33 cellular contexts compared by ENCODE assay signal in genomic region chr15:80745888-80746287, GRCh38. TPM values are rescaled to one million over a fixed set of nuclear protein-coding genes. Genes with fewer than 3 reads are reported as not detected.
"Had no signal": no experiment of that assay in that cellular context is flagged by ENCODE, and none has a peak within 500 bp of the region (broad histone marks: within the 10 kb centered on the region; RNA-seq: fewer than 3 reads in every experiment).

No MANE protein-coding gene starts in this region.

- H3K27ac Mint-ChIP-seq: activated CD4-positive, alpha-beta memory T cell treated with anti-CD3 and anti-CD28 coated beads for 36 hours; activated CD4-positive, alpha-beta T cell treated with anti-CD3 and anti-CD28 coated beads, Interleukin-2, amount 10 ng/mL, durations not matched to agents 7 days and 5 days; activated naive CD4-positive, alpha-beta T cell treated with anti-CD3 and anti-CD28 coated beads, Interleukin-2, amount 50 U/mL, for 72 hours; activated naive CD8-positive, alpha-beta T cell treated with anti-CD3 and anti-CD28 coated beads, Interleukin-2, amount 50 U/mL, for 24 hours; T-cell had no signal

- H3K27ac ChIP-seq: ascending aorta, body of pancreas, SK-N-MC, VCaP had no signal

- H3K9me3 Mint-ChIP-seq: activated CD4-positive, alpha-beta memory T cell treated with anti-CD3 and anti-CD28 coated beads for 36 hours; activated CD4-positive, alpha-beta T cell treated with anti-CD3 and anti-CD28 coated beads, Interleukin-2, amount 10 ng/mL, durations not matched to agents 7 days and 5 days; activated naive CD4-positive, alpha-beta T cell treated with anti-CD3 and anti-CD28 coated beads, Interleukin-2, amount 50 U/mL, for 72 hours had no signal

- H3K27me3 Mint-ChIP-seq: activated CD4-positive, alpha-beta memory T cell treated with anti-CD3 and anti-CD28 coated beads for 36 hours; activated CD4-positive, alpha-beta T cell treated with anti-CD3 and anti-CD28 coated beads, Interleukin-2, amount 10 ng/mL, durations not matched to agents 7 days and 5 days; activated naive CD8-positive, alpha-beta T cell treated with anti-CD3 and anti-CD28 coated beads, Interleukin-2, amount 50 U/mL, for 24 hours; central memory CD8-positive, alpha-beta T cell had no signal

- H3K4me3 Mint-ChIP-seq: activated CD4-positive, alpha-beta memory T cell treated with anti-CD3 and anti-CD28 coated beads for 36 hours; activated CD4-positive, alpha-beta T cell treated with anti-CD3 and anti-CD28 coated beads, Interleukin-2, amount 10 ng/mL, durations not matched to agents 7 days and 5 days; activated naive CD8-positive, alpha-beta T cell treated with anti-CD3 and anti-CD28 coated beads, Interleukin-2, amount 50 U/mL, for 24 hours; central memory CD8-positive, alpha-beta T cell; T-cell had no signal

- ATAC-seq: activated naive CD4-positive, alpha-beta T cell treated with anti-CD3 and anti-CD28 coated beads, Interleukin-2, amount 50 U/mL, for 72 hours; activated naive CD8-positive, alpha-beta T cell treated with anti-CD3 and anti-CD28 coated beads, Interleukin-2, amount 50 U/mL, for 24 hours; body of pancreas; Panc1; Right ventricle myocardium inferior; T-cell had no signal

- DNase-seq: activated CD4-positive, alpha-beta memory T cell treated with anti-CD3 and anti-CD28 coated beads for 36 hours; activated CD4-positive, alpha-beta T cell treated with anti-CD3 and anti-CD28 coated beads, Interleukin-2, amount 10 ng/mL, durations not matched to agents 7 days and 5 days; activated CD4-positive, CD25-positive, alpha-beta regulatory T cell; activated effector memory CD4-positive, alpha-beta T cell treated with anti-CD3 and anti-CD28 coated beads, Interleukin-2, amount 50 U/mL, for 16 hours; activated naive CD4-positive, alpha-beta T cell treated with Interleukin-2 at 50 U/mL for 16 hours; activated naive CD8-positive, alpha-beta T cell treated with anti-CD3 and anti-CD28 coated beads, Interleukin-2, amount 50 U/mL, for 24 hours; activated T-cell treated with anti-CD3 and anti-CD28 coated beads for 4 hours; amniotic stem cell; body of pancreas; MG63; MV-4-11; NCI-H1092 treated with DMSO at 0.1 percent for 48 hours; NCI-H1417 treated with DMSO at 0.1 percent for 48 hours; NCI-H1694; NCI-H2029; NCI-H2107; NCI-H2171 treated with DMSO at 0.1 percent for 48 hours; NCI-H345; NCI-H510A; NCI-H526 treated with DMSO at 0.1 percent for 48 hours; NCI-H82; RPMI8226; T-cell; T-helper 2 cell had no signal

- H3K4me1 ChIP-seq: ascending aorta had no signal

- H3K4me3 ChIP-seq: ascending aorta, body of pancreas, MG63, SK-N-MC had no signal

- H3K36me3 ChIP-seq: MG63 had no signal

- H3K9me3 ChIP-seq: ascending aorta, body of pancreas, MG63 had no signal

- H3K27me3 ChIP-seq: ascending aorta, body of pancreas, MG63 had no signal

- H3K4me1 Mint-ChIP-seq: activated CD4-positive, alpha-beta T cell treated with anti-CD3 and anti-CD28 coated beads, Interleukin-2, amount 10 ng/mL, durations not matched to agents 7 days and 5 days; activated naive CD8-positive, alpha-beta T cell treated with anti-CD3 and anti-CD28 coated beads, Interleukin-2, amount 50 U/mL, for 24 hours; central memory CD8-positive, alpha-beta T cell; T-cell had no signal

RNA-seq across cellular contexts. Expression of gene CEMIP, which starts 33.3 kb away (rescaled TPM):
- total RNA-seq: activated CD4-positive, alpha-beta T cell treated with anti-CD3 and anti-CD28 coated beads, Interleukin-2, amount 10 ng/mL, durations not matched to agents 7 days and 5 days; activated CD8-positive, alpha-beta memory T cell treated with anti-CD3 and anti-CD28 coated beads for 36 hours; activated naive CD4-positive, alpha-beta T cell treated with anti-CD3 and anti-CD28 coated beads, Interleukin-2, amount 50 U/mL, for 72 hours; ascending aorta; OCI-LY7 had no signal
